ENCODE assay signal across 8 cellular contexts in the genomic region with DNA sequence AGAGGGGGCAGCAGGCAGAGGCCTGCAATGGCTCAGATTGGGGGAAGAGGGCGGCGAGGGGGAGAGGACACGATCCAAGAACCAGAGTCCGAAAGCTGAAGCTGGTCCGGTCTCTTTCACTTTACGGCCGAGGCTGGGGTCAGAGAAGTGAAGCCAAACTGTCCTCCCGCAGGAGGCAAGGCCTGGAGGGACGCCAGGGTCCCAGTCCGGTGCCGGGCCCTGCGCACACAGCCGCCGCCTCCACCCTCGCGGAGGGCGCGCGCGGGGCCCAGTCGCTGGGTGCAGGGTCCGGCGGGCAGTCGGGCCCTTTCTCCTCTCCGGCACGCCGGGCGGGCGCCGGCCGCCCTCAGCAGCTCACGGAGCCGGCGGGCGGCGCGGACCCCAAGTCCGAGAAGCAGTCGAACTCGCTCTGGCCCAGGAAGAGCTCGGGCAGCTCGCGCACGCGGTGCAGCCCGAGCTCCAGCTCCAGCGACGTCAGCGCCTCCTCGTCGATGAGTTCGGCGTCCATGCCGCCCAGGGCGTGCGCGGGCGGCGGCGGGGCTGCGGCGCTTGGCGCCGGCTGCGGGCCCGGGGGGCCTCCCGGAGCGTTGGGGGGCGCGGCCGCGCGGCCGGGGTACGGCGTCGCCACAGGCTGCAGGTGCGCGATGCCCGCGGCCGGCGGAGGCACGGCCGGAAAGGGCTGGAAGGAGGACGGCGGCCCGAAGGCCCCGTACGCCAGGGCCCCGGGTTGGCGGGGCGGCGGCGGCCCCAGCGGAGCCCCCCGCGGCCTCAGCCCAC. TPM values are rescaled to one million over a fixed set of nuclear protein-coding genes. Genes with fewer than 3 reads are reported as not detected.
DNase-seq lines count a peak whose midpoint lies in the region; FAIRE-seq and TF ChIP-seq lines count a peak whose summit lies in the region.

No MANE protein-coding gene starts in this region.

- DNase-seq in NCI-H2171 (lab: John Stamatoyannopoulos, UW) = peak; percentile 9
- DNase-seq in NCI-H2171 treated with DMSO at 0.1 percent for 48 hours (lab: John Stamatoyannopoulos, UW) = no peak
- DNase-seq in NCI-H69 (lab: John Stamatoyannopoulos, UW) = peak; percentile 46
- DNase-seq in astrocyte (ENCODE audit: low read depth) = no peak
- no peak for DNase-seq in NOMO-1 (lab: John Stamatoyannopoulos, UW; ENCODE audit: unreplicated experiment in 2 of 2)
- DNase-seq in islet precursor cell = no peak

- H3K4me1 ChIP-seq in astrocyte (ENCODE audit: insufficient read depth, low read length) = no peaks in the 10 kb centered on the region

- no peaks in the 10 kb centered on the region for H3K36me3 ChIP-seq in astrocyte (ENCODE audit: insufficient read depth, low read length)

- H3K9ac ChIP-seq in astrocyte (ENCODE audit: low read length) = peak overlapping the region; percentile 54

- no peak overlapping the region for H3K27ac ChIP-seq in astrocyte (ENCODE audit: low read depth, low read length)
- peak overlapping the region in 19 of 21 experiments; percentile 36 to 93 (median 82) for H3K27ac ChIP-seq in skin epidermis

- H3K27me3 ChIP-seq in astrocyte (ENCODE audit: insufficient read depth, low read length) = no peaks in the 10 kb centered on the region

- no peak for TF ChIP-seq CTCF in astrocyte (IDR thresholded peaks at IDR 0.05; ENCODE audit: insufficient read depth, low read depth, low read length)

- peak overlapping the region; percentile 77 for H2AFZ ChIP-seq in astrocyte (ENCODE audit: low read depth, low read length)

- H3K36me3 Mint-ChIP-seq in astrocyte (ENCODE audit: low read depth, unreplicated experiment) = no peaks in the 10 kb centered on the region

- H3K27me3 Mint-ChIP-seq in astrocyte (ENCODE audit: low read depth, unreplicated experiment) = peaks cover 41% of the 10 kb centered on the region

- no peaks in the 10 kb centered on the region for H3K79me2 ChIP-seq in astrocyte (ENCODE audit: insufficient read depth, low read length)

- FAIRE-seq in astrocyte (lab: Jason Lieb, UNC) = no peak

- no peaks in the 10 kb centered on the region for H3K4me1 Mint-ChIP-seq in astrocyte (ENCODE audit: low read depth, unreplicated experiment)

- peak overlapping the region; percentile 65 for H3K4me3 ChIP-seq in astrocyte (ENCODE audit: insufficient read depth, low read depth, low read length)
- H3K4me3 ChIP-seq in iPS-11a (ENCODE audit: low read depth, low read length) = peak overlapping the region; percentile 47
- H3K4me3 ChIP-seq in skin epidermis = peak overlapping the region; percentile 44 to 84 (median 75)

- H3K4me3 Mint-ChIP-seq in astrocyte (ENCODE audit: unreplicated experiment) = peak overlapping the region; percentile 78

- no peaks in the 10 kb centered on the region for H3K9me3 Mint-ChIP-seq in astrocyte (ENCODE audit: unreplicated experiment)

- no peaks in the 10 kb centered on the region for H3K9me3 ChIP-seq in astrocyte (ENCODE audit: insufficient read depth, low read depth, low read length)

- H3K4me2 ChIP-seq in astrocyte (ENCODE audit: low read length) = peak overlapping the region; percentile 76

- peaks cover 5% of the 10 kb centered on the region for H4K20me1 ChIP-seq in astrocyte (ENCODE audit: insufficient read depth, low read length)

- no peak overlapping the region for H3K27ac Mint-ChIP-seq in astrocyte (ENCODE audit: unreplicated experiment)

RNA-seq across cellular contexts. Expression of a gene that starts 0.7 kb away (rescaled TPM):
- total RNA-seq in astrocyte = 4.8 and 7.1 TPM in 2 replicates

Comparison
In these comparisons a context has a peak if more than half of its experiments do, and no peak if none do; other contexts are left out.
1. DNase-seq: peak in NCI-H2171 (single experiment) and NCI-H69 (single experiment); none in NCI-H2171 treated with DMSO at 0.1 percent for 48 hours (single experiment), astrocyte (single experiment), NOMO-1 (0 of 2) and islet precursor cell (single experiment).
2. Peak in every context shown above with its lines, with median percentiles within 50 percentile points of each other: H3K4me3 ChIP-seq.